Comparison of ENCODE assay signal across 1 cellular context in genomic region chr11:94926698-94927237, GRCh38.
TF ChIP-seq lines count a peak whose summit lies in the region.

No MANE protein-coding gene starts in this region.

TF ChIP-seq in SK-N-SH, 30 proteins besides CTCF, POLR2A, EP300 and RAD21 (continued from another document):
- TF ChIP-seq PBX3 (IDR thresholded peaks at IDR 0.05): peak; percentile 84
- 0 out of 2 replicates have a peak, but pooled peaks have one; percentile 20 for TF ChIP-seq FOSL2 (IDR thresholded peaks at IDR 0.05; ENCODE audit: borderline replicate concordance, low read depth)
- no peak for TF ChIP-seq YY1 (IDR thresholded peaks at IDR 0.05; ENCODE audit: low read depth)
- no peak for TF ChIP-seq EZH2phosphoT487 (IDR thresholded peaks at IDR 0.05; ENCODE audit: borderline replicate concordance, low read depth)
- TF ChIP-seq GABPA (IDR thresholded peaks at IDR 0.05; ENCODE audit: low read depth): peak; percentile 32; the same call in 1 of the 2 replicates
- peak; percentile 96 for TF ChIP-seq RXRA (IDR thresholded peaks at IDR 0.05; ENCODE audit: borderline replicate concordance, low read depth)
- no peak for TF ChIP-seq SMC3 (IDR thresholded peaks at IDR 0.05; ENCODE audit: low read depth, low read length)
- peak; percentile 89 for TF ChIP-seq TCF12 (IDR thresholded peaks at IDR 0.05)
- no peak for TF ChIP-seq GATA2 (CRISPR knock-in tag; IDR thresholded peaks at IDR 0.05)
- TF ChIP-seq MXI1 (IDR thresholded peaks at IDR 0.05; ENCODE audit: low read depth, low read length): no peak
- TF ChIP-seq USF1 (IDR thresholded peaks at IDR 0.05; ENCODE audit: borderline replicate concordance, low read depth): no peak
- TF ChIP-seq RFX5 (IDR thresholded peaks at IDR 0.05; ENCODE audit: low read length): no peak
- no peak for TF ChIP-seq FOXJ3 (CRISPR knock-in tag; IDR thresholded peaks at IDR 0.05)
- no peak for TF ChIP-seq CHD2 (IDR thresholded peaks at IDR 0.05; ENCODE audit: low read length, partially characterized antibody)
- TF ChIP-seq JUND (IDR thresholded peaks at IDR 0.05): peak; percentile 38; the same call in 1 of the 2 replicates
- TF ChIP-seq, protein P1, sequence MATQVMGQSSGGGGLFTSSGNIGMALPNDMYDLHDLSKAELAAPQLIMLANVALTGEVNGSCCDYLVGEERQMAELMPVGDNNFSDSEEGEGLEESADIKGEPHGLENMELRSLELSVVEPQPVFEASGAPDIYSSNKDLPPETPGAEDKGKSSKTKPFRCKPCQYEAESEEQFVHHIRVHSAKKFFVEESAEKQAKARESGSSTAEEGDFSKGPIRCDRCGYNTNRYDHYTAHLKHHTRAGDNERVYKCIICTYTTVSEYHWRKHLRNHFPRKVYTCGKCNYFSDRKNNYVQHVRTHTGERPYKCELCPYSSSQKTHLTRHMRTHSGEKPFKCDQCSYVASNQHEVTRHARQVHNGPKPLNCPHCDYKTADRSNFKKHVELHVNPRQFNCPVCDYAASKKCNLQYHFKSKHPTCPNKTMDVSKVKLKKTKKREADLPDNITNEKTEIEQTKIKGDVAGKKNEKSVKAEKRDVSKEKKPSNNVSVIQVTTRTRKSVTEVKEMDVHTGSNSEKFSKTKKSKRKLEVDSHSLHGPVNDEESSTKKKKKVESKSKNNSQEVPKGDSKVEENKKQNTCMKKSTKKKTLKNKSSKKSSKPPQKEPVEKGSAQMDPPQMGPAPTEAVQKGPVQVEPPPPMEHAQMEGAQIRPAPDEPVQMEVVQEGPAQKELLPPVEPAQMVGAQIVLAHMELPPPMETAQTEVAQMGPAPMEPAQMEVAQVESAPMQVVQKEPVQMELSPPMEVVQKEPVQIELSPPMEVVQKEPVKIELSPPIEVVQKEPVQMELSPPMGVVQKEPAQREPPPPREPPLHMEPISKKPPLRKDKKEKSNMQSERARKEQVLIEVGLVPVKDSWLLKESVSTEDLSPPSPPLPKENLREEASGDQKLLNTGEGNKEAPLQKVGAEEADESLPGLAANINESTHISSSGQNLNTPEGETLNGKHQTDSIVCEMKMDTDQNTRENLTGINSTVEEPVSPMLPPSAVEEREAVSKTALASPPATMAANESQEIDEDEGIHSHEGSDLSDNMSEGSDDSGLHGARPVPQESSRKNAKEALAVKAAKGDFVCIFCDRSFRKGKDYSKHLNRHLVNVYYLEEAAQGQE (IDR thresholded peaks at IDR 0.05; ENCODE audit: low read depth, low read length): no peak
- TF ChIP-seq, protein P2, sequence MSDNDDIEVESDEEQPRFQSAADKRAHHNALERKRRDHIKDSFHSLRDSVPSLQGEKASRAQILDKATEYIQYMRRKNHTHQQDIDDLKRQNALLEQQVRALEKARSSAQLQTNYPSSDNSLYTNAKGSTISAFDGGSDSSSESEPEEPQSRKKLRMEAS (IDR thresholded peaks at IDR 0.05; ENCODE audit: low read depth): peak; percentile 23; the same call in 1 of the 2 replicates
- TF ChIP-seq POLR2AphosphoS5 (IDR thresholded peaks at IDR 0.05; ENCODE audit: low read depth, low read length): peak; percentile 73
